19 cellular contexts compared by ENCODE assay signal in genomic region chr3:72601049-72601448, GRCh38.
A peak's percentile ranks its signal among the peaks of the same experiment; 100 is the strongest.
DNase-seq lines count a peak whose midpoint lies in the region; FAIRE-seq and TF ChIP-seq lines count a peak whose summit lies in the region.
"Had no signal": no experiment of that assay in that cellular context is flagged by ENCODE, and none has a peak within 500 bp of the region (broad histone marks: within the 10 kb centered on the region; RNA-seq: fewer than 3 reads in every experiment).

No MANE protein-coding gene starts in this region.

- H2AK5ac ChIP-seq in H1 (ENCODE audit: low read depth, low read length): no peak overlapping the region

- H2AFZ ChIP-seq in H1 (ENCODE audit: low read length) (no peak overlapping the region), neural progenitor cell (replicated peaks) (no peak overlapping the region)

- H3K27me3 ChIP-seq in BLaER1 (no peaks in the 10 kb centered on the region), H1 (replicated peaks in 1 of 4; ENCODE audit: control insufficient read depth in 3 of 4, extremely low read depth in 1 of 4, insufficient read depth in 3 of 4, low read length in 3 of 4) (no peaks in the 10 kb centered on the region), neural progenitor cell (no peaks in the 10 kb centered on the region), ovary (no peaks in the 10 kb centered on the region)

- H3K23ac ChIP-seq in H1 (ENCODE audit: insufficient read length): no peak overlapping the region

- no peak overlapping the region for H3K4me3 ChIP-seq in BLaER1
- no peak overlapping the region for H3K4me3 ChIP-seq in H1 (ENCODE audit: extremely low read depth in 1 of 4, insufficient read depth in 2 of 4, low read depth in 3 of 4, low read length in 4 of 4)
- H3K4me3 ChIP-seq in neural progenitor cell: no peak overlapping the region
- no peak overlapping the region for H3K4me3 ChIP-seq in ovary
- H3K4me3 ChIP-seq: A549, K562 had no signal

- FAIRE-seq in H1 (lab: Jason Lieb, UNC): no peak
- FAIRE-seq: A549, G401.6, H54, K562 had no signal

- POLR2A ChIA-PET in H1 (lab: Charles Lee; ENCODE audit: partially characterized antibody): no interaction called here

- no peak overlapping the region for H3K27ac ChIP-seq in BLaER1
- no peak overlapping the region for H3K27ac ChIP-seq in H1 (ENCODE audit: low read depth, low read length)
- H3K27ac ChIP-seq in neural progenitor cell: peak overlapping the region; percentile 53
- no peak overlapping the region for H3K27ac ChIP-seq in ovary
- H3K27ac ChIP-seq: A549, C4-2B had no signal

- H4K8ac ChIP-seq in H1 (ENCODE audit: extremely low read depth, insufficient read depth, low read length): no peak overlapping the region

- H3K4me2 ChIP-seq in BLaER1: peak overlapping the region; percentile 49
- H3K4me2 ChIP-seq in H1 (ENCODE audit: insufficient read depth in 1 of 2, low read depth in 2 of 2, low read length in 2 of 2): no peak overlapping the region
- H3K4me2 ChIP-seq in neural progenitor cell: peak overlapping the region; percentile 43
- H3K4me2 ChIP-seq: A549 had no signal

- no peak overlapping the region for H3K4me3 Mint-ChIP-seq in neural progenitor cell

- H3K9me3 Mint-ChIP-seq in neural progenitor cell: no peaks in the 10 kb centered on the region

- no peak overlapping the region for H2BK20ac ChIP-seq in H1 (ENCODE audit: low read length)

- no peak for TF ChIP-seq RAD21 in H1 (IDR thresholded peaks at IDR 0.05 in 1 of 2, conservative IDR thresholded peaks at IDR 0.05 in 1 of 2; ENCODE audit: low read depth in 2 of 2, low read length in 2 of 2)

- no peak overlapping the region for H3K18ac ChIP-seq in H1 (ENCODE audit: extremely low read depth, low read length)

- TF ChIP-seq EP300 in H1 (IDR thresholded peaks at IDR 0.05; ENCODE audit: borderline replicate concordance in 1 of 2, low read depth in 2 of 2, low read length in 2 of 2) (no peak), ovary (IDR thresholded peaks at IDR 0.05) (no peak)

- H3K4me1 Mint-ChIP-seq in neural progenitor cell: peaks cover 62% of the 10 kb centered on the region

- peaks cover 70% of the 10 kb centered on the region for H3K4me1 ChIP-seq in BLaER1
- peaks cover 0 to 6% (median 4%) of the 10 kb centered on the region in 4 experiments; a peak in 5 of 7 replicates for H3K4me1 ChIP-seq in H1 (replicated peaks in 1 of 4; ENCODE audit: control insufficient read depth in 3 of 4, insufficient read depth in 4 of 4, low read length in 3 of 4)
- peaks cover 50% of the 10 kb centered on the region for H3K4me1 ChIP-seq in neural progenitor cell
- H3K4me1 ChIP-seq in ovary (ENCODE audit: insufficient read depth): no peaks in the 10 kb centered on the region
- H3K4me1 ChIP-seq: A549 had no signal

- no peak overlapping the region for H3K56ac ChIP-seq in H1 (replicated peaks; ENCODE audit: insufficient read length, low read depth, low read length)

- 78% methylated on average over 5 of the region's 5 CpGs; no CpG with 5 or more reads in 1 of the 2 experiments for WGBS in H1 (ENCODE audit: extremely low coverage in 1 of 2, insufficient coverage in 1 of 2, insufficient read length in 1 of 2, insufficient replicate concordance in 2 of 2, low coverage in 1 of 2, low lambda C conversion rate in 2 of 2, missing lambda C conversion rate in 1 of 2), 2 experiments
- WGBS in ovary, 3 donors: 49 to 66% (median 54%) methylated on average over 5 of the region's 5 CpGs

- H3K79me2 ChIP-seq in H1 (ENCODE audit: control insufficient read depth in 1 of 2, insufficient read depth in 2 of 2, low read length in 2 of 2) (no peaks in the 10 kb centered on the region), neural progenitor cell (ENCODE audit: low read depth) (no peaks in the 10 kb centered on the region)

- H3F3A ChIP-seq in neural progenitor cell (ENCODE audit: low read depth): peaks cover 43% of the 10 kb centered on the region

- TF ChIP-seq CTCF in H1 (IDR thresholded peaks at IDR 0.05; ENCODE audit: control extremely low read depth in 1 of 3, insufficient read depth in 1 of 3, low read depth in 1 of 3, low read length in 3 of 3) (no peak), neural progenitor cell (IDR thresholded peaks at IDR 0.05) (no peak), ovary (IDR thresholded peaks at IDR 0.05) (no peak)

- no peak overlapping the region for H3K27ac Mint-ChIP-seq in neural progenitor cell

- no peaks in the 10 kb centered on the region for H3K23me2 ChIP-seq in H1 (ENCODE audit: low read depth, low read length)

- no peak overlapping the region for H2BK120ac ChIP-seq in H1 (replicated peaks; ENCODE audit: low read depth, low read length)

- H4K5ac ChIP-seq in H1 (ENCODE audit: insufficient read length, low read depth, low read length): no peak overlapping the region

- H3K9me3 ChIP-seq in BLaER1 (no peaks in the 10 kb centered on the region), H1 (ENCODE audit: insufficient read depth in 2 of 2, low read depth in 1 of 2, low read length in 1 of 2) (no peaks in the 10 kb centered on the region), neural progenitor cell (ENCODE audit: low read depth) (no peaks in the 10 kb centered on the region), ovary (no peaks in the 10 kb centered on the region)
- H3K9me3 ChIP-seq: A549 had no signal

- H3K36me3 ChIP-seq in BLaER1 (no peaks in the 10 kb centered on the region), H1 (ENCODE audit: control insufficient read depth in 2 of 4, insufficient read depth in 4 of 4, low read length in 3 of 4) (no peaks in the 10 kb centered on the region), neural progenitor cell (no peaks in the 10 kb centered on the region), ovary (no peaks in the 10 kb centered on the region)

- intact Hi-C loops in ovary (cut with DNase I): no loop called here

- no peak overlapping the region; the same call in 1 of the 2 replicates for H2BK5ac ChIP-seq in H1 (ENCODE audit: low read depth, low read length)

- H3K9ac ChIP-seq in BLaER1: no peak overlapping the region
- no peak overlapping the region for H3K9ac ChIP-seq in H1 (replicated peaks in 1 of 4; ENCODE audit: extremely low read depth in 1 of 4, low read depth in 3 of 4, low read length in 3 of 4)
- no peak overlapping the region for H3K9ac ChIP-seq in neural progenitor cell

- no peaks in the 10 kb centered on the region for H3K36me3 Mint-ChIP-seq in neural progenitor cell

- TF ChIP-seq POLR2A in H1 (IDR thresholded peaks at IDR 0.05; ENCODE audit: control extremely low read depth in 1 of 2, low read depth in 2 of 2, low read length in 2 of 2): no peak
- TF ChIP-seq POLR2A in ovary (IDR thresholded peaks at IDR 0.05): no peak

- no peak overlapping the region for H3K4ac ChIP-seq in H1 (replicated peaks; ENCODE audit: insufficient read length, low read depth, low read length)

- H2BK12ac ChIP-seq in H1 (ENCODE audit: low read depth, low read length): 0 out of 2 replicates have a peak overlapping the region, but pooled peaks have one; percentile 27

- H4K91ac ChIP-seq in H1 (replicated peaks; ENCODE audit: insufficient read length, low read length): no peak overlapping the region

- H2BK15ac ChIP-seq in H1 (ENCODE audit: low read length): no peak overlapping the region

- H3K27me3 Mint-ChIP-seq in neural progenitor cell (ENCODE audit: insufficient read depth, low read depth): peaks cover 40% of the 10 kb centered on the region

- H4K20me1 ChIP-seq in BLaER1 (no peaks in the 10 kb centered on the region), H1 (replicated peaks in 1 of 2; ENCODE audit: control insufficient read depth in 1 of 2, insufficient read depth in 2 of 2, low read length in 2 of 2) (no peaks in the 10 kb centered on the region), neural progenitor cell (ENCODE audit: low read depth) (no peaks in the 10 kb centered on the region)

- peak; percentile 88 for DNase-seq in NCI-H524 treated with DMSO at 0.1 percent for 48 hours (lab: John Stamatoyannopoulos, UW)
- DNase-seq in H1 (ENCODE audit: low read depth in 1 of 2, low spot score in 2 of 2): no peak
- peak; percentile 89 for DNase-seq in neural progenitor cell (ENCODE audit: low spot score)
- no peak for DNase-seq in iPS-NIHi7 (ENCODE audit: extremely low spot score)
- DNase-seq in stimulated activated CD4-positive, alpha-beta T cell treated with anti-CD3 and anti-CD28 coated beads, Interleukin-4, amount 100 ng/mL, for 4 hours: no peak
- no peak for DNase-seq in UCSD-AML1 (lab: John Stamatoyannopoulos, UW; ENCODE audit: unreplicated experiment)
- DNase-seq in ovary: no peak
- DNase-seq: DND-41, NCI-H1092 treated with DMSO at 0.1 percent for 48 hours, NCI-H2081, PC-3, RPMI8226, SHP77 treated with DMSO at 0.1 percent for 48 hours had no signal

- CTCF ChIA-PET in H1 (lab: Charles Lee; ENCODE audit: partially characterized antibody): interaction anchor here (1.0 to 2.0 kb wide), 8 partner anchors 9 to 211 kb away, joined by 3 to 10 read pairs (median 4); no protein-coding TSS in a partner anchor

- no peaks in the 10 kb centered on the region for H3K79me1 ChIP-seq in H1 (ENCODE audit: low read depth, low read length)

- no peak overlapping the region for H3K14ac ChIP-seq in H1 (ENCODE audit: insufficient read length)

TF ChIP-seq in H1, 55 proteins besides CTCF, POLR2A, EP300 and RAD21:
- TF ChIP-seq ZNF274 (IDR thresholded peaks at IDR 0.05; ENCODE audit: borderline replicate concordance, extremely low read depth, low read length): no peak
- TF ChIP-seq USF2 (IDR thresholded peaks at IDR 0.05; ENCODE audit: low read length): no peak
- TF ChIP-seq FOSL1 (IDR thresholded peaks at IDR 0.05; ENCODE audit: insufficient read depth, low read depth, low read length): no peak
- no peak for TF ChIP-seq JUN (IDR thresholded peaks at IDR 0.05; ENCODE audit: low read depth, low read length)
- TF ChIP-seq HDAC6 (IDR thresholded peaks at IDR 0.05; ENCODE audit: low read depth, low read length): no peak
- TF ChIP-seq CEBPB (IDR thresholded peaks at IDR 0.05; ENCODE audit: low read depth, low read length): no peak
- TF ChIP-seq TBP (IDR thresholded peaks at IDR 0.05; ENCODE audit: low read depth, low read length): no peak
TF ChIP-seq in H1: peak in this region for 0.

Comparison
In these comparisons a context has a peak if more than half of its experiments do, and no peak if none do; other contexts are left out.
1. H3K4me2 ChIP-seq: peak in BLaER1 (single experiment) and neural progenitor cell (single experiment); none in H1 (0 of 2).
2. DNase-seq: peak in NCI-H524 treated with DMSO at 0.1 percent for 48 hours (single experiment) and neural progenitor cell (single experiment); none in H1 (0 of 2), iPS-NIHi7 (single experiment), stimulated activated CD4-positive, alpha-beta T cell treated with anti-CD3 and anti-CD28 coated beads, Interleukin-4, amount 100 ng/mL, for 4 hours (0 of 2), UCSD-AML1 (single experiment) and ovary (0 of 5).